ENCODE assay signal across 8 cellular contexts in the genomic region with DNA sequence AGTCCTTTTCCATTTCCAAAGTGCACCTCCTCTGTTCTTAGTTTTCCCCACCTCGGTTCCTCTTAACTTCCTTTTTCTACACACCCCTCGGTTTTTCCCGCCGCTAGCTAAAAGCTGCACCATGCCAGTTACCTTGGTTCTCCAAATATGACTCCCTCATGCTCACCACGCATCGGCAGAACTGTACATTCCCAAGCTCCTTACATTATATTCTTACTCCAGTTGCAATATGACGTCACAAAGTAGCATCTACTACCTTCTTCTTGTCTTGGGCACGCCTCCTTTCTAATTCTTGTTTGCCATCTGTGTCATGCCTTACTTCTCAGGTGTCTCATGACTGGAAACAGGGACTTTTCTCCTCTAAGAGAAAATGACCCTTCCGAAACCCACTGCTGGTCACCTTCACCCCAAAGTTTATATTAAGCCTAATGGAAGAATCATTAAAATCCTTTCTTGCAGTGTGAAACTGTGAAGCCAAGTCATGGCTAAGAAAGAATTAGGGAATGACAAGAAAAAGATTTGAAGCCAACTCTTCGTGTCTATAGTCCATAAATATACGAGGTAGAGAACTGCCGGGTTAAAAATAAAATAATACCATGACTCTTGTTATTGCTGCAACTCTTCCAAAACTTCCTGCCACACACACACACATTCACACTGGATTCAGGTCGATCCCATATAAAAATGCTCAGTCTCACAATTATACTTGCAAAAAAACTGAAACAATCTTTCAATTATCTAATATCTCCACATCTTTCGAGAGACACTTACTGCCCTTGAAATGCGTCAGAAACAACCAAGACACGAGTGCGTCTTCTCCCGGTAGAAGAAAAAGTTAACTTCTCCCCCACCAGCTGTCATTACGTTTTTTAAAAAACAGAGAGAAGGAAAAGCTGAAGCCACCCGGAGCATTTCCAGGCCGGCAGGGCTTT. TPM values are rescaled to one million over a fixed set of nuclear protein-coding genes. Genes with fewer than 3 reads are reported as not detected.
DNase-seq lines count a peak whose midpoint lies in the region; ATAC-seq, FAIRE-seq and TF ChIP-seq lines count a peak whose summit lies in the region.

No MANE protein-coding gene starts in this region.

- H3K9me3 ChIP-seq in DND-41 (ENCODE audit: insufficient read depth, low read length, severe bottlenecking) (no peaks in the 10 kb centered on the region), Loucy (ENCODE audit: insufficient read depth, low read depth, low read length) (no peaks in the 10 kb centered on the region), GM12878 (replicated peaks; ENCODE audit: control insufficient read depth, insufficient read depth, low read length) (no peaks in the 10 kb centered on the region), lung (ENCODE audit: control insufficient read depth in 2 of 2, insufficient read depth in 1 of 2, low read length in 1 of 2) (no peaks in the 10 kb centered on the region), upper lobe of right lung (no peaks in the 10 kb centered on the region)

- 6% methylated on average over 21 of the region's 21 CpGs for WGBS in GM12878 (ENCODE audit: insufficient coverage, insufficient replicate concordance, low lambda C conversion rate, missing lambda C conversion rate)
- 9 to 18% methylated on average over 21 of the region's 21 CpGs for WGBS in lung, 2 donors

- TF ChIP-seq CTCF in DND-41 (IDR thresholded peaks at IDR 0.05; ENCODE audit: borderline replicate concordance, extremely low read depth, low read length, poor library complexity, severe bottlenecking), result no peak
- TF ChIP-seq CTCF in Loucy (conservative IDR thresholded peaks at IDR 0.05; ENCODE audit: low read length), result no peak
- no peak for TF ChIP-seq CTCF in GM12878 (IDR thresholded peaks at IDR 0.05 in 2 of 3, conservative IDR thresholded peaks at IDR 0.05 in 1 of 3; ENCODE audit: control insufficient read depth in 2 of 3, extremely low read depth in 1 of 3, insufficient read depth in 1 of 3, low read depth in 3 of 3, low read length in 3 of 3)
- no peak for TF ChIP-seq CTCF in lung (IDR thresholded peaks at IDR 0.05; ENCODE audit: control extremely low read depth, extremely low read depth)
- TF ChIP-seq CTCF in upper lobe of right lung (IDR thresholded peaks at IDR 0.05), result no peak

- H2AFZ ChIP-seq in DND-41 (ENCODE audit: low read depth, low read length), result peak overlapping the region; percentile 57
- H2AFZ ChIP-seq in Loucy (ENCODE audit: low read length), result no peak overlapping the region
- no peak overlapping the region for H2AFZ ChIP-seq in GM12878 (ENCODE audit: control insufficient read depth, low read depth, low read length)

- intact Hi-C loops in GM12878 (cut with micrococcal nuclease; ENCODE audit: unreplicated experiment) (loop anchor here (2.0 kb wide), 2 partner anchors 29 to 123 kb away; partner anchors contain the start of genes DYNC2I1 and NCAPG2), upper lobe of right lung (cut with DNase I) (no loop called here)

- peaks cover 17% of the 10 kb centered on the region; the same call in 1 of the 2 replicates for H3F3A ChIP-seq in Loucy (ENCODE audit: low read depth)

- peak overlapping the region; percentile 97 for H3K9ac ChIP-seq in DND-41 (ENCODE audit: low read depth, low read length)
- H3K9ac ChIP-seq in Loucy (ENCODE audit: low read depth, low read length, poor library complexity, severe bottlenecking), result peak overlapping the region; percentile 89
- peak overlapping the region; percentile 77 for H3K9ac ChIP-seq in GM12878 (ENCODE audit: control insufficient read depth, insufficient read depth, low read length)

- peaks cover 9% of the 10 kb centered on the region; the same call in 1 of the 2 replicates for H4K20me1 ChIP-seq in DND-41 (ENCODE audit: insufficient read depth, low read length)
- peaks cover 9% of the 10 kb centered on the region for H4K20me1 ChIP-seq in Loucy (ENCODE audit: insufficient read depth, low read length, poor library complexity, severe bottlenecking)
- no peaks in the 10 kb centered on the region for H4K20me1 ChIP-seq in GM12878 (ENCODE audit: control insufficient read depth, insufficient read depth)

- H3K27me3 ChIP-seq in DND-41 (ENCODE audit: insufficient read depth, low read length, poor library complexity) (no peaks in the 10 kb centered on the region), Loucy (ENCODE audit: insufficient read depth, low read length, poor library complexity, severe bottlenecking) (no peaks in the 10 kb centered on the region), GM12878 (replicated peaks in 1 of 2; ENCODE audit: control insufficient read depth in 2 of 2, insufficient read depth in 2 of 2, low read length in 1 of 2) (no peaks in the 10 kb centered on the region), lung (ENCODE audit: control insufficient read depth, insufficient read depth) (no peaks in the 10 kb centered on the region), upper lobe of right lung (no peaks in the 10 kb centered on the region)

- TF ChIP-seq RAD21 in GM12878 (IDR thresholded peaks at IDR 0.05; ENCODE audit: insufficient read depth, low read depth, low read length), result no peak

- H3K4me2 ChIP-seq in DND-41 (ENCODE audit: insufficient read depth, low read length), result peak overlapping the region; percentile 75
- H3K4me2 ChIP-seq in Loucy (ENCODE audit: low read depth, low read length, poor library complexity, severe bottlenecking), result peak overlapping the region; percentile 93
- H3K4me2 ChIP-seq in GM12878 (ENCODE audit: control insufficient read depth, insufficient read depth), result peak overlapping the region; percentile 94

- SMC1A ChIA-PET in GM12878 (lab: Charles Lee; ENCODE audit: uncharacterized antibody, unreplicated experiment), result interaction anchor here (1.0 to 1.4 kb wide), 3 partner anchors 9 to 93 kb away, joined by 3 to 4 read pairs (median 3); no protein-coding TSS in a partner anchor

- no peak for TF ChIP-seq EP300 in GM12878 (IDR thresholded peaks at IDR 0.05; ENCODE audit: borderline replicate concordance in 1 of 2, control insufficient read depth in 1 of 2, low read depth in 2 of 2, low read length in 2 of 2)

- H3K36me3 ChIP-seq in DND-41 (ENCODE audit: insufficient read depth, low read length) (peaks cover 8% of the 10 kb centered on the region), Loucy (ENCODE audit: insufficient read depth, low read length) (no peaks in the 10 kb centered on the region), GM12878 (ENCODE audit: control insufficient read depth in 2 of 2, insufficient read depth in 2 of 2, low read length in 1 of 2) (no peaks in the 10 kb centered on the region), lung (ENCODE audit: control insufficient read depth in 2 of 2, insufficient read depth in 2 of 2, low read length in 2 of 2) (peaks cover 0 to 1% of the 10 kb centered on the region in 2 donors), upper lobe of right lung (no peaks in the 10 kb centered on the region)

- peaks cover 62% of the 10 kb centered on the region for H3K4me1 ChIP-seq in DND-41 (ENCODE audit: insufficient read depth, low read length)
- H3K4me1 ChIP-seq in Loucy (ENCODE audit: insufficient read depth, low read length, poor library complexity, severe bottlenecking), result peaks cover 54% of the 10 kb centered on the region
- H3K4me1 ChIP-seq in GM12878 (ENCODE audit: control insufficient read depth, insufficient read depth, low read length), result peaks cover 21% of the 10 kb centered on the region
- peaks cover 2 to 6% of the 10 kb centered on the region in 2 donors for H3K4me1 ChIP-seq in lung (ENCODE audit: control insufficient read depth in 2 of 2, insufficient read depth in 2 of 2, low read length in 2 of 2)
- peaks cover 7% of the 10 kb centered on the region for H3K4me1 ChIP-seq in upper lobe of right lung

- peak overlapping the region; percentile 76 to 94 for H3K4me3 ChIP-seq in DND-41 (ENCODE audit: low read depth in 1 of 2, low read length in 2 of 2)
- H3K4me3 ChIP-seq in Loucy (ENCODE audit: low read length, poor library complexity, severe bottlenecking), result peak overlapping the region; percentile 77
- H3K4me3 ChIP-seq in GM12878, result peak overlapping the region; percentile 80
- H3K4me3 ChIP-seq in lung, result peak overlapping the region; percentile 96
- H3K4me3 ChIP-seq in upper lobe of right lung, result peak overlapping the region; percentile 94

- H3K79me2 ChIP-seq in DND-41 (ENCODE audit: insufficient read depth, low read length) (peaks cover 66% of the 10 kb centered on the region), Loucy (ENCODE audit: insufficient read depth, low read length) (peaks cover 60% of the 10 kb centered on the region), GM12878 (ENCODE audit: control insufficient read depth, insufficient read depth, low read length) (peaks cover 44% of the 10 kb centered on the region)

- POLR2A ChIA-PET in GM12878 (lab: Charles Lee), result interaction anchor here (0.7 to 1.3 kb wide), 6 partner anchors 9 to 97 kb away, joined by 3 to 5 read pairs (median 4); no protein-coding TSS in a partner anchor

- CTCF ChIA-PET in GM12878 (lab: Yijun Ruan, JAX), result interaction anchor here (1.0 to 4.0 kb wide), 5 partner anchors 12 to 77 kb away, joined by 3 to 12 read pairs (median 3); no protein-coding TSS in a partner anchor

- RAD21 ChIA-PET in GM12878 (lab: Charles Lee; ENCODE audit: unreplicated experiment), result interaction anchor here (1.0 to 5.2 kb wide), 4 partner anchors 9 to 149 kb away, joined by 3 to 27 read pairs (median 4); no protein-coding TSS in a partner anchor

- no peak for ATAC-seq in DND-41 (ENCODE audit: insufficient read depth, low read depth)
- peak; percentile 4; the same call in 2 of the 3 replicates for ATAC-seq in GM12878
- no peak for ATAC-seq in lung (ENCODE audit: insufficient read depth, low FRiP score)
- no peak for ATAC-seq in upper lobe of right lung

- no peaks in the 10 kb centered on the region for H3K9me2 ChIP-seq in Loucy (replicated peaks; ENCODE audit: low read depth, low read length)

- H3K27ac ChIP-seq in DND-41 (ENCODE audit: low read length) (peak overlapping the region; percentile 86), GM12878 (ENCODE audit: control insufficient read depth, insufficient read depth) (peak overlapping the region; percentile 61), lung (ENCODE audit: low read depth in 1 of 2, low read length in 1 of 2) (peak overlapping the region; percentile 99 to 100), upper lobe of right lung (peak overlapping the region; percentile 99)

- no peak for TF ChIP-seq POLR2A in GM12878 (IDR thresholded peaks at IDR 0.05; ENCODE audit: low read depth, low read length)

- peak; percentile 49 for FAIRE-seq in GM12878 (lab: Jason Lieb, UNC)

- TSS peak; percentile 78 for BruUV-seq in GM12878 (replicated peaks; lab: Mats Ljungman, UMichigan)

- DNase-seq in DND-41 (peak; percentile 29), GM12878 (ENCODE audit: low read depth, low spot score) (no peak), lung (ENCODE audit: low spot score) (no peak), upper lobe of right lung (no peak), NCI-H1436 (lab: John Stamatoyannopoulos, UW) (no peak), NCI-H82 (lab: John Stamatoyannopoulos, UW) (no peak), AG20443 (ENCODE audit: low spot score) (no peak)

- in situ Hi-C loops in GM12878 (cut with MboI), result no loop called here

RNA-seq across cellular contexts. Expression of gene ESYT2, which starts 1.6 kb away (rescaled TPM):
- total RNA-seq in GM12878 (2013; cell fraction: nucleolus; rRNA removed), result 113 and 114 TPM in 2 replicates
- total RNA-seq in GM12878 (2014; rRNA removed) (33.0 and 36.3 TPM in 2 replicates), GM12878 (2014; rRNA removed; fragmentation: Illumina TruSeq; extraction: Trizol) (25.3 and 26.6 TPM in 2 replicates), GM12878 (2021) (24.7 and 25.8 TPM in 2 replicates), lung (10 to 100 TPM; 79.7 to 83.0 TPM), upper lobe of right lung (63.1 TPM)
- polyA plus RNA-seq in GM12878 (2011; ENCODE audit: low read depth), result 14.5 TPM
- polyA plus RNA-seq in GM12878 (2011; rRNA removed) (44.6 and 53.2 TPM in 2 replicates), GM12878 (2014; fragmentation: Illumina TruSeq; extraction: Trizol) (22.7 and 23.8 TPM in 2 replicates), GM12878 (2014; fragmentation: Nextera tagmentation; extraction: Ambion mirVana) (1 to 10 TPM; 1.9 to 3.2 TPM), GM12878 (2014; rRNA removed) (19.1 and 20.1 TPM in 2 replicates), GM12878 (2016; fragmentation: Nextera tagmentation; extraction: Ambion mirVana) (10 to 100 TPM in 1 of 2 experiments, 1 to 10 TPM in 1; 2.8 to 19.7 TPM), lung (10 to 100 TPM; 16.4 to 36.2 TPM)
- polyA plus RNA-seq in GM12878 (2011; cell fraction: cytosol; rRNA removed), result 32.6 and 32.8 TPM in 2 replicates
- 45.8 and 49.1 TPM in 2 replicates for polyA plus RNA-seq in GM12878 (2011; cell fraction: nucleus; rRNA removed)
- polyA plus RNA-seq in GM12878 (2012), result 18.7 and 24.3 TPM in 2 replicates
- 50.8 and 59.8 TPM in 2 replicates for polyA minus RNA-seq in GM12878 (2011; rRNA and poly(A)+ RNA removed)
- 30.4 and 30.6 TPM in 2 replicates for polyA minus RNA-seq in GM12878 (2011; cell fraction: cytosol; rRNA and poly(A)+ RNA removed)
- polyA minus RNA-seq in GM12878 (2011; cell fraction: nucleus; rRNA and poly(A)+ RNA removed), result 23.1 and 31.4 TPM in 2 replicates

RNA-seq across cellular contexts. Expression of gene DYNC2I1, which starts 28.7 kb away (rescaled TPM):
- 52.9 and 56.0 TPM in 2 replicates for total RNA-seq in GM12878 (2013; cell fraction: nucleolus; rRNA removed)
- 5.7 and 6.7 TPM in 2 replicates for total RNA-seq in GM12878 (2014; rRNA removed)
- total RNA-seq in GM12878 (2014; rRNA removed; fragmentation: Illumina TruSeq; extraction: Trizol), result 4.6 and 5.8 TPM in 2 replicates
- total RNA-seq in GM12878 (2021), result 6.1 and 8.4 TPM in 2 replicates
- 4.0 TPM for polyA plus RNA-seq in GM12878 (2011; ENCODE audit: low read depth)
- polyA plus RNA-seq in GM12878 (2011; rRNA removed), result 6.8 and 9.1 TPM in 2 replicates
- 10.4 and 11.9 TPM in 2 replicates for polyA plus RNA-seq in GM12878 (2011; cell fraction: cytosol; rRNA removed)
- 36.4 and 38.5 TPM in 2 replicates for polyA plus RNA-seq in GM12878 (2011; cell fraction: nucleus; rRNA removed)
- 7.2 and 7.9 TPM in 2 replicates for polyA plus RNA-seq in GM12878 (2012)
- 8.2 and 10.7 TPM in 2 replicates for polyA plus RNA-seq in GM12878 (2014; fragmentation: Illumina TruSeq; extraction: Trizol)
- polyA plus RNA-seq in GM12878 (2014; fragmentation: Nextera tagmentation; extraction: Ambion mirVana), result 1 to 10 TPM in 1 of 2 experiments, under 1 TPM in 1; 0.42 to 1.4 TPM
- 11.4 and 16.3 TPM in 2 replicates for polyA plus RNA-seq in GM12878 (2014; rRNA removed)
- 1 to 10 TPM; 9.6 to 9.9 TPM for polyA plus RNA-seq in GM12878 (2016; fragmentation: Nextera tagmentation; extraction: Ambion mirVana)
- 4.9 and 7.1 TPM in 2 replicates for polyA minus RNA-seq in GM12878 (2011; rRNA and poly(A)+ RNA removed)
- 2.9 and 4.2 TPM in 2 replicates for polyA minus RNA-seq in GM12878 (2011; cell fraction: cytosol; rRNA and poly(A)+ RNA removed)
- polyA minus RNA-seq in GM12878 (2011; cell fraction: nucleus; rRNA and poly(A)+ RNA removed), result 6.4 and 9.6 TPM in 2 replicates
- total RNA-seq in lung, result 10 to 100 TPM; 25.6 to 26.2 TPM
- polyA plus RNA-seq in lung, result 10 to 100 TPM; 10.3 to 14.0 TPM
- 17.9 TPM for total RNA-seq in upper lobe of right lung
